Comparison of ENCODE assay signal across 9 cellular contexts in the genomic region with DNA sequence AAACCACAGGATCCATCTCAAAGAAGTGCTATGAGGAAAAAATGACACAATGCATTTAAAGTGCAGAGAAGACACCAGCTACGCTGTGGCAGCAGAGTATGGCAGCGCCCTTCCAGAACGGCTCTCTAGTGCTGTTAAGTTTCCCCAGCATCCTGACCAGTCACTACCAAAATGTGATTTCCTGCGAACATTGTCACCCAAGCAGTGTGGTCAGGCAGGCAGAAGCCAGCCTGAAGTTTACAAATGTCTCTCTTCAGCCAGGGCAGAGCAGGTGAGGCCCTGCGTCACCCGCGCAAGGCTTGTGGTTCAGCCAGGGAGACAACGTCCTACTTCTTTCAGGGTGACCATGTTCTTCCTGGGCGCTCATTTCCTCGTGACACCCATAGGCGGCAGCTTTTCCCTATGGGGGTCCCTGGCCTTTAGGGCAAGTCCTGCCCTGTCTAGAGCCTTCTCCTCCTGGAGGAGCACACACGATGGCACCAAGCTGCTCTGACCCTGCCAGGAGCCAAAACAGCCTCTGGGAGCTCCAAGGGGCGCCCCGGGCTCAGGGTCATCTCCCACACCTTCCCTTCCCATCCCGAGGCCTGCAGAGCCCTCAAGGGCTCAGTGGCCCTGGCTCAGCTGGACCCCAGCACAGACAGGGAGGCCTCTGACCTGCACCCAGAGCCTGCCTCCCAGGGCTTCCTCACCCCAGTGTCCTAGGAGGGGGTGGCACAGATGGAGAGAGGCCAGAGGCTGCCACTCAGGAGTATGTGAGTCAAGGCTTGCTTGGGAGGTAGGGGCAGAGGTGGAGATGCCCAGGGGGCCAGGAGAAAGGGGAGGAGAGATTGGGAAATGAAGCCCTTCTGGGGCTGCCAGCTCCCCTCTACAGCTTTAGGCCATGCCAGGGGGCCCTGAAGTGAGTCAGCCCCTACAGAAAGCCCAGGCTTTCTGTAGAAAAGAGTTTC. TPM values are rescaled to one million over a fixed set of nuclear protein-coding genes. Genes with fewer than 3 reads are reported as not detected.
A peak's percentile ranks its signal among the peaks of the same experiment; 100 is the strongest.
DNase-seq lines count a peak whose midpoint lies in the region; ATAC-seq and TF ChIP-seq lines count a peak whose summit lies in the region.
"Had no signal": no experiment of that assay in that cellular context is flagged by ENCODE, and none has a peak within 500 bp of the region (broad histone marks: within the 10 kb centered on the region; RNA-seq: fewer than 3 reads in every experiment).

No MANE protein-coding gene starts in this region.

- intact Hi-C loops in psoas muscle (cut with DNase I), result no loop called here

- peak in 3 of 5 donors; percentile 40 to 54 (median 53) for DNase-seq in CD8-positive, alpha-beta memory T cell
- DNase-seq in SHP77 (lab: John Stamatoyannopoulos, UW) (peak; percentile 25 to 74), psoas muscle (no peak), NCI-H1092 treated with DMSO at 0.1 percent for 48 hours (lab: John Stamatoyannopoulos, UW) (no peak), NCI-H446 (lab: John Stamatoyannopoulos, UW) (no peak), HEK293T (ENCODE audit: extremely low spot score) (no peak), iPS-NIHi7 (ENCODE audit: extremely low spot score) (no peak)
- DNase-seq in central memory CD4-positive, alpha-beta T cell, result peak; percentile 18
- DNase-seq: activated B cell treated with CpG ODN at 0.5 μM for 24 hours had no signal

- TF ChIP-seq CTCF in psoas muscle (IDR thresholded peaks at IDR 0.05), result no peak

- peak overlapping the region; percentile 80 to 98 (median 94) for H3K27ac Mint-ChIP-seq in CD8-positive, alpha-beta memory T cell
- H3K27ac Mint-ChIP-seq: activated B cell treated with CpG ODN at 0.5 μM for 24 hours had no signal

- POLR2A ChIA-PET in CD8-positive, alpha-beta memory T cell (lab: Charles Lee), result interaction anchor here (0.6 to 3.5 kb wide), 3 partner anchors 36 to 70 kb away, joined by 3 to 30 read pairs (median 4); partner anchors contain the start of genes NFKBIA and PSMA6
- POLR2A ChIA-PET in HEK293T (lab: Yijun Ruan, JAX), result no interaction called here

- H3K27me3 ChIP-seq in CD8-positive, alpha-beta memory T cell (ENCODE audit: insufficient read depth, low read length, poor library complexity, severe bottlenecking), result no peaks in the 10 kb centered on the region
- no peaks in the 10 kb centered on the region for H3K27me3 ChIP-seq in psoas muscle (ENCODE audit: insufficient read depth in 3 of 3, low read length in 2 of 3)

- WGBS in psoas muscle, 3 donors, result 80 to 84% (median 84%) methylated on average over 15 of the region's 15 CpGs

- no peaks in the 10 kb centered on the region for H3K36me3 Mint-ChIP-seq in CD8-positive, alpha-beta memory T cell

- no peak for ATAC-seq in psoas muscle

- no peaks in the 10 kb centered on the region for H3K36me3 ChIP-seq in CD8-positive, alpha-beta memory T cell (ENCODE audit: insufficient read depth, low read length)
- no peaks in the 10 kb centered on the region for H3K36me3 ChIP-seq in psoas muscle (ENCODE audit: insufficient read depth in 1 of 2, low read depth in 1 of 2)

- CTCF ChIA-PET in CD8-positive, alpha-beta memory T cell (lab: Charles Lee), result interaction anchor here (0.8 to 1.4 kb wide), 6 partner anchors 28 to 72 kb away, joined by 3 to 4 read pairs (median 3); no protein-coding TSS in a partner anchor
- CTCF ChIA-PET in HEK293T (lab: Yijun Ruan, JAX), result interaction anchor here (1.5 kb wide), 1 partner anchor 13 kb away, joined by 4 read pairs; no protein-coding TSS in a partner anchor

- H3K9me3 ChIP-seq in CD8-positive, alpha-beta memory T cell (ENCODE audit: low read length), result no peaks in the 10 kb centered on the region
- no peaks in the 10 kb centered on the region for H3K9me3 ChIP-seq in psoas muscle

- H3K27ac ChIP-seq in CD8-positive, alpha-beta memory T cell (ENCODE audit: low read depth, low read length), result peak overlapping the region; percentile 57
- H3K27ac ChIP-seq in psoas muscle, result peak overlapping the region; percentile 36

- no peaks in the 10 kb centered on the region for H3K9me3 Mint-ChIP-seq in CD8-positive, alpha-beta memory T cell
- H3K9me3 Mint-ChIP-seq: activated B cell treated with CpG ODN at 0.5 μM for 24 hours had no signal

- H3K4me1 Mint-ChIP-seq in CD8-positive, alpha-beta memory T cell, result peaks cover 25 to 30% (median 29%) of the 10 kb centered on the region in 3 donors

- H3K4me3 Mint-ChIP-seq in CD8-positive, alpha-beta memory T cell, result peak overlapping the region in 6 of 7 donors; percentile 52 to 78 (median 62)
- H3K4me3 Mint-ChIP-seq: activated B cell treated with CpG ODN at 0.5 μM for 24 hours had no signal

- H3K27me3 Mint-ChIP-seq in CD8-positive, alpha-beta memory T cell, result no peaks in the 10 kb centered on the region
- H3K27me3 Mint-ChIP-seq: activated B cell treated with CpG ODN at 0.5 μM for 24 hours had no signal

- peaks cover 22% of the 10 kb centered on the region for H3K4me1 ChIP-seq in CD8-positive, alpha-beta memory T cell (ENCODE audit: insufficient read depth, low read length)
- H3K4me1 ChIP-seq in psoas muscle, result peaks cover 32% of the 10 kb centered on the region

- H3K4me3 ChIP-seq in CD8-positive, alpha-beta memory T cell (ENCODE audit: low read length), result peak overlapping the region; percentile 7
- no peak overlapping the region for H3K4me3 ChIP-seq in psoas muscle

TF ChIP-seq in HEK293T, 16 proteins besides CTCF, POLR2A, EP300 and RAD21:
- TF ChIP-seq SUZ12 (IDR thresholded peaks at IDR 0.05) (no peak), LEF1 (IDR thresholded peaks at IDR 0.05; ENCODE audit: borderline replicate concordance) (no peak), L3MBTL2 (conservative IDR thresholded peaks at IDR 0.05) (no peak), BHLHE40 (IDR thresholded peaks at IDR 0.05; ENCODE audit: borderline replicate concordance) (no peak), SP1 (IDR thresholded peaks at IDR 0.05) (no peak), HDGF (IDR thresholded peaks at IDR 0.05; ENCODE audit: borderline replicate concordance) (no peak)

RNA-seq across cellular contexts. Expression of gene PSMA6, which starts 41.9 kb away (rescaled TPM):
- 100 to 1,000 TPM; 399 to 400 TPM for total RNA-seq in CD8-positive, alpha-beta memory T cell
- polyA plus RNA-seq in CD8-positive, alpha-beta memory T cell, result 305 TPM
- total RNA-seq in psoas muscle, result 100 to 1,000 TPM; 176 to 276 (median 262) TPM
- polyA plus RNA-seq in psoas muscle, result 100 to 1,000 TPM; 328 to 653 (median 448) TPM

Comparison
In these comparisons a context has a peak if more than half of its experiments do, and no peak if none do; other contexts are left out.
1. DNase-seq: peak in CD8-positive, alpha-beta memory T cell (3 of 5), SHP77 (2 of 2) and central memory CD4-positive, alpha-beta T cell (single experiment); none in psoas muscle (0 of 2), NCI-H1092 treated with DMSO at 0.1 percent for 48 hours (single experiment), NCI-H446 (0 of 2), HEK293T (single experiment) and iPS-NIHi7 (single experiment).